Comparison of ENCODE assay signal across 8 cellular contexts in genomic region chr12:123139926-123140674, GRCh38. TPM values are rescaled to one million over a fixed set of nuclear protein-coding genes. Genes with fewer than 3 reads are reported as not detected.
DNase-seq lines count a peak whose midpoint lies in the region; ATAC-seq and TF ChIP-seq lines count a peak whose summit lies in the region.

No MANE protein-coding gene starts in this region.

- POLR2A ChIA-PET in MCF 10A (lab: Yijun Ruan, JAX): no interaction called here

- 76 to 83% methylated on average over 4 to 5 of the region's 6 CpGs for WGBS in mesodermal cell (ENCODE audit: insufficient coverage in 2 of 2), 2 experiments
- 61 to 69% methylated on average over 6 of the region's 6 CpGs for WGBS in aorta, 2 donors

- H3K36me3 Mint-ChIP-seq in MCF 10A (ENCODE audit: insufficient read depth, unreplicated experiment) (peaks cover 9% of the 10 kb centered on the region), brain (peaks cover 9% of the 10 kb centered on the region), CD14-positive monocyte (peaks cover 0 to 2% of the 10 kb centered on the region in 2 donors)

- H3K9me3 Mint-ChIP-seq in MCF 10A (ENCODE audit: unreplicated experiment) (no peaks in the 10 kb centered on the region), brain (peaks cover 0 to 2% (median 0%) of the 10 kb centered on the region in 5 experiments), CD14-positive monocyte (no peaks in the 10 kb centered on the region)

- H3K27me3 ChIP-seq in breast epithelium (no peaks in the 10 kb centered on the region), aorta (ENCODE audit: control insufficient read depth in 1 of 2, insufficient read depth in 2 of 2, low read length in 1 of 2) (no peaks in the 10 kb centered on the region)

- H3K36me3 ChIP-seq in breast epithelium (no peaks in the 10 kb centered on the region), mesodermal cell (ENCODE audit: control insufficient read depth, insufficient read depth, low read length) (peaks cover 10% of the 10 kb centered on the region), aorta (ENCODE audit: control insufficient read depth in 1 of 2, insufficient read depth in 2 of 2, low read length in 1 of 2) (no peaks in the 10 kb centered on the region)

- no peak overlapping the region for H3K4me3 Mint-ChIP-seq in MCF 10A (ENCODE audit: unreplicated experiment)
- H3K4me3 Mint-ChIP-seq in brain: peak overlapping the region in 2 of 5 experiments; percentile 34 to 54
- H3K4me3 Mint-ChIP-seq in CD14-positive monocyte: no peak overlapping the region

- DNase-seq in MCF 10A (ENCODE audit: unreplicated experiment): peak; percentile 33
- DNase-seq in breast epithelium (ENCODE audit: low spot score in 2 of 2): no peak
- peak in 1 of 2 donors; percentile 53 for DNase-seq in aorta
- no peak for DNase-seq in CD14-positive monocyte (ENCODE audit: low spot score)

- no peaks in the 10 kb centered on the region for H3K27me3 Mint-ChIP-seq in MCF 10A (ENCODE audit: insufficient read depth, unreplicated experiment)
- no peaks in the 10 kb centered on the region for H3K27me3 Mint-ChIP-seq in brain
- H3K27me3 Mint-ChIP-seq in CD14-positive monocyte (ENCODE audit: low read depth in 3 of 3): peaks cover 0 to 9% (median 3%) of the 10 kb centered on the region in 3 donors

- CTCF ChIA-PET in MCF 10A (lab: Yijun Ruan, JAX): no interaction called here

- BruUV-seq in MCF 10A (replicated peaks; lab: Mats Ljungman, UMichigan): no TSS peak

- no peak for TF ChIP-seq POLR2A in breast epithelium (IDR thresholded peaks at IDR 0.05)

- intact Hi-C loops in MCF 10A (cut with micrococcal nuclease): loop anchor here (5.0 kb wide), 1 partner anchor 53 kb away; no protein-coding TSS in a partner anchor
- intact Hi-C loops in breast epithelium (cut with DNase I; ENCODE audit: low total_unique reads): no loop called here
- intact Hi-C loops in aorta (cut with DNase I): no loop called here
- intact Hi-C loops in CD14-positive monocyte (cut with micrococcal nuclease): loop anchor here in 1 of 2 donors (10.0 kb wide), 1 partner anchor 95 kb away; no protein-coding TSS in a partner anchor

- H3K27ac Mint-ChIP-seq in MCF 10A (ENCODE audit: low read depth, unreplicated experiment) (no peak overlapping the region), brain (peak overlapping the region; percentile 30 to 99 (median 90)), CD14-positive monocyte (peak overlapping the region in 2 of 7 donors; percentile 3 to 32)

- H3K4me1 Mint-ChIP-seq in MCF 10A (ENCODE audit: insufficient read depth, unreplicated experiment): peaks cover 26% of the 10 kb centered on the region
- H3K4me1 Mint-ChIP-seq in brain: peaks cover 40% of the 10 kb centered on the region
- H3K4me1 Mint-ChIP-seq in CD14-positive monocyte: peaks cover 17% of the 10 kb centered on the region

- TF ChIP-seq CTCF in MCF 10A (IDR thresholded peaks at IDR 0.05; ENCODE audit: unreplicated experiment) (no peak), breast epithelium (IDR thresholded peaks at IDR 0.05) (no peak), brain (conservative IDR thresholded peaks at IDR 0.05) (no peak), CD14-positive monocyte (IDR thresholded peaks at IDR 0.05) (no peak)

- H3K4me3 ChIP-seq in breast epithelium (no peak overlapping the region), mesodermal cell (ENCODE audit: extremely low read depth, insufficient read depth, low read length, poor library complexity, severe bottlenecking) (no peak overlapping the region), aorta (ENCODE audit: low read length in 2 of 2) (no peak overlapping the region)

- peak overlapping the region in 1 of 2 donors; percentile 51 for H3K27ac ChIP-seq in breast epithelium
- peak overlapping the region; percentile 30 for H3K27ac ChIP-seq in mesodermal cell (ENCODE audit: low read depth, low read length, severe bottlenecking)
- peak overlapping the region in 1 of 2 donors; percentile 41 for H3K27ac ChIP-seq in aorta (ENCODE audit: low read depth in 1 of 2, low read length in 2 of 2)

- no peaks in the 10 kb centered on the region for H3K4me1 ChIP-seq in breast epithelium
- peaks cover 41% of the 10 kb centered on the region for H3K4me1 ChIP-seq in mesodermal cell (ENCODE audit: control insufficient read depth, insufficient read depth, low read length, poor library complexity, severe bottlenecking)
- no peaks in the 10 kb centered on the region for H3K4me1 ChIP-seq in aorta (ENCODE audit: control insufficient read depth in 1 of 2, insufficient read depth in 2 of 2, low read length in 2 of 2)

- H3K9me3 ChIP-seq in breast epithelium (no peaks in the 10 kb centered on the region), mesodermal cell (ENCODE audit: control insufficient read depth, low read length) (no peaks in the 10 kb centered on the region), aorta (ENCODE audit: control insufficient read depth, low read length) (no peaks in the 10 kb centered on the region)

- peak; percentile 31 for ATAC-seq in aorta (ENCODE audit: low FRiP score)
- ATAC-seq in GM19324 (IDR thresholded peaks at IDR 0.05; ENCODE audit: low FRiP score, unreplicated experiment): no peak
- no peak for ATAC-seq in HG03039 (IDR thresholded peaks at IDR 0.05; ENCODE audit: unreplicated experiment)

RNA-seq across cellular contexts. Expression of gene PITPNM2, which starts 10.8 kb away (rescaled TPM):
- total RNA-seq in MCF 10A (2022) (7.2 and 10.5 TPM in 2 replicates), breast epithelium (1 to 10 TPM; 2.3 to 7.5 (median 2.4) TPM), aorta (10 to 100 TPM; 18.1 to 32.4 TPM)
- polyA plus RNA-seq in brain (ENCODE audit: insufficient read depth, low read depth, low replicate concordance) (9.0 TPM), aorta (1 to 10 TPM; 1.1 to 5.3 TPM), CD14-positive monocyte (under 1 TPM in 1 of 2 donors, not detected in 1; 0.08 TPM)
- polyA plus RNA-seq in mesodermal cell (2013, experiment 1 of 2): 8.0 TPM
- polyA plus RNA-seq in mesodermal cell (2013, experiment 2 of 2): 8.8 TPM
